14 cellular contexts compared by ENCODE assay signal in genomic region chr10:22346087-22346661, GRCh38. TPM values are rescaled to one million over a fixed set of nuclear protein-coding genes. Genes with fewer than 3 reads are reported as not detected.
DNase-seq lines count a peak whose midpoint lies in the region; ATAC-seq, FAIRE-seq and TF ChIP-seq lines count a peak whose summit lies in the region.
"Had no signal": no experiment of that assay in that cellular context is flagged by ENCODE, and none has a peak within 500 bp of the region (broad histone marks: within the 10 kb centered on the region; RNA-seq: fewer than 3 reads in every experiment).

No MANE protein-coding gene starts in this region.

- peak overlapping the region in 6 of 7 donors; percentile 7 to 84 (median 58) for H3K27ac Mint-ChIP-seq in CD4-positive, alpha-beta memory T cell
- no peak overlapping the region for H3K27ac Mint-ChIP-seq in chondrocyte (ENCODE audit: unreplicated experiment)
- H3K27ac Mint-ChIP-seq in naive thymus-derived CD8-positive, alpha-beta T cell: peak overlapping the region in 3 of 10 donors; percentile 72 to 92 (median 92)

- CTCF ChIA-PET in CD4-positive, alpha-beta memory T cell (lab: Charles Lee; ENCODE audit: partially characterized antibody): no interaction called here
- CTCF ChIA-PET in HEK293 (lab: Yijun Ruan, JAX): no interaction called here

- H3K27me3 ChIP-seq in CD4-positive, alpha-beta memory T cell (ENCODE audit: insufficient read depth, low read length): peaks cover 51% of the 10 kb centered on the region
- H3K27me3 ChIP-seq in effector memory CD4-positive, alpha-beta T cell (replicated peaks; ENCODE audit: control insufficient read depth, insufficient read depth, low read length, poor library complexity, severe bottlenecking): peaks cover 48% of the 10 kb centered on the region
- H3K27me3 ChIP-seq in pancreas: peaks cover 0 to 64% (median 38%) of the 10 kb centered on the region in 4 donors

- H3K36me3 Mint-ChIP-seq in CD4-positive, alpha-beta memory T cell: peaks cover 0 to 4% of the 10 kb centered on the region in 2 donors
- H3K36me3 Mint-ChIP-seq in chondrocyte (ENCODE audit: low read depth): peaks cover 5% of the 10 kb centered on the region
- peaks cover 5 to 20% (median 5%) of the 10 kb centered on the region in 3 donors for H3K36me3 Mint-ChIP-seq in naive thymus-derived CD8-positive, alpha-beta T cell

- peaks cover 0 to 27% (median 17%) of the 10 kb centered on the region in 8 donors for H3K9me3 Mint-ChIP-seq in CD4-positive, alpha-beta memory T cell
- peaks cover 3% of the 10 kb centered on the region for H3K9me3 Mint-ChIP-seq in chondrocyte (ENCODE audit: low read depth)
- peaks cover 0 to 39% (median 17%) of the 10 kb centered on the region in 9 donors for H3K9me3 Mint-ChIP-seq in naive thymus-derived CD8-positive, alpha-beta T cell

- H3K27ac ChIP-seq in CD4-positive, alpha-beta memory T cell (ENCODE audit: low read depth, low read length): no peak overlapping the region
- H3K27ac ChIP-seq in HEK293 (ENCODE audit: extremely low read depth, low read depth, low read length) (no peak overlapping the region), pancreas (no peak overlapping the region)
- H3K27ac ChIP-seq in effector memory CD4-positive, alpha-beta T cell (ENCODE audit: insufficient read depth, low read length, poor library complexity, severe bottlenecking): no peak overlapping the region
- H3K27ac ChIP-seq: cardiac muscle cell, WERI-Rb-1 had no signal

- H3K9me3 ChIP-seq in CD4-positive, alpha-beta memory T cell (ENCODE audit: control insufficient read depth in 1 of 2, low read length in 2 of 2): no peaks in the 10 kb centered on the region
- no peaks in the 10 kb centered on the region for H3K9me3 ChIP-seq in HEK293 (ENCODE audit: control insufficient read depth, insufficient read depth, low read depth, low read length)
- H3K9me3 ChIP-seq in effector memory CD4-positive, alpha-beta T cell (ENCODE audit: control insufficient read depth, low read length): no peaks in the 10 kb centered on the region
- H3K9me3 ChIP-seq in pancreas: no peaks in the 10 kb centered on the region

- no peak overlapping the region for H3K4me3 ChIP-seq in CD4-positive, alpha-beta memory T cell (ENCODE audit: low read length in 2 of 2)
- H3K4me3 ChIP-seq in HEK293 (ENCODE audit: low read depth, low read length) (no peak overlapping the region; the same call in 1 of the 2 replicates), pancreas (no peak overlapping the region)
- no peak overlapping the region for H3K4me3 ChIP-seq in effector memory CD4-positive, alpha-beta T cell (ENCODE audit: insufficient read depth, low read depth, low read length, poor library complexity, severe bottlenecking)

- DNase-seq in CD4-positive, alpha-beta memory T cell: no peak
- DNase-seq in chondrocyte (ENCODE audit: low spot score): no peak
- peak in 1 of 10 donors; percentile 16 for DNase-seq in naive thymus-derived CD8-positive, alpha-beta T cell
- no peak for DNase-seq in effector memory CD4-positive, alpha-beta T cell
- no peak for DNase-seq in MV-4-11 (lab: John Stamatoyannopoulos, UW)
- no peak for DNase-seq in pancreas
- DNase-seq in AG08395 (ENCODE audit: low spot score): no peak
- DNase-seq: small intestine, WERI-Rb-1 had no signal

- FAIRE-seq in pancreas (lab: Jason Lieb, UNC): no peak
- FAIRE-seq: endothelial cell of umbilical vein, small intestine had no signal

- intact Hi-C loops in CD4-positive, alpha-beta memory T cell (cut with micrococcal nuclease): no loop called here
- intact Hi-C loops in pancreas (cut with DNase I): no loop called here

- H3K36me3 ChIP-seq in CD4-positive, alpha-beta memory T cell (ENCODE audit: insufficient read depth, low read length): no peaks in the 10 kb centered on the region
- H3K36me3 ChIP-seq in HEK293 (ENCODE audit: control insufficient read depth in 2 of 2, insufficient read depth in 1 of 2, low read length in 2 of 2): no peaks in the 10 kb centered on the region
- H3K36me3 ChIP-seq in effector memory CD4-positive, alpha-beta T cell (ENCODE audit: control insufficient read depth, insufficient read depth, low read length): no peaks in the 10 kb centered on the region
- H3K36me3 ChIP-seq in pancreas: no peaks in the 10 kb centered on the region
- H3K36me3 ChIP-seq: cardiac muscle cell, WERI-Rb-1 had no signal

- ATAC-seq in naive thymus-derived CD8-positive, alpha-beta T cell: no peak
- no peak for ATAC-seq in pancreas
- ATAC-seq: left lobe of liver had no signal

- H3K4me3 Mint-ChIP-seq in CD4-positive, alpha-beta memory T cell: peak overlapping the region; percentile 20 to 70 (median 46)
- H3K4me3 Mint-ChIP-seq in chondrocyte (ENCODE audit: unreplicated experiment): peak overlapping the region; percentile 53
- H3K4me3 Mint-ChIP-seq in naive thymus-derived CD8-positive, alpha-beta T cell: peak overlapping the region in 8 of 10 donors; percentile 4 to 66 (median 40)

- H3K27me3 Mint-ChIP-seq in CD4-positive, alpha-beta memory T cell: peaks cover 37 to 45% of the 10 kb centered on the region in 2 donors
- peaks cover 48% of the 10 kb centered on the region for H3K27me3 Mint-ChIP-seq in chondrocyte (ENCODE audit: low read depth)
- peaks cover 28 to 65% (median 55%) of the 10 kb centered on the region in 5 donors for H3K27me3 Mint-ChIP-seq in naive thymus-derived CD8-positive, alpha-beta T cell

- peaks cover 4% of the 10 kb centered on the region for H3K4me1 ChIP-seq in CD4-positive, alpha-beta memory T cell (ENCODE audit: insufficient read depth, low read length)
- H3K4me1 ChIP-seq in HEK293 (ENCODE audit: control insufficient read depth, insufficient read depth, low read length): peaks cover 2% of the 10 kb centered on the region; the same call in 1 of the 2 replicates
- peaks cover 5% of the 10 kb centered on the region for H3K4me1 ChIP-seq in effector memory CD4-positive, alpha-beta T cell (ENCODE audit: control insufficient read depth, insufficient read depth, low read length, poor library complexity, severe bottlenecking)
- peaks cover 0 to 4% (median 0%) of the 10 kb centered on the region in 3 donors for H3K4me1 ChIP-seq in pancreas

- WGBS in pancreas, 2 donors: 40 to 43% methylated on average over 8 of the region's 8 CpGs

- POLR2A ChIA-PET in CD4-positive, alpha-beta memory T cell (lab: Charles Lee; ENCODE audit: partially characterized antibody): interaction anchor here (2.0 kb wide), 1 partner anchor 117 kb away, joined by 6 read pairs; no protein-coding TSS in a partner anchor
- POLR2A ChIA-PET in HEK293 (lab: Yijun Ruan, JAX): interaction anchor here (1.4 kb wide), 1 partner anchor 30 kb away, joined by 7 read pairs; the partner anchor contains the start of gene COMMD3
- POLR2A ChIA-PET in naive thymus-derived CD8-positive, alpha-beta T cell (lab: Charles Lee): interaction anchor here (1.3 kb wide), 1 partner anchor 90 kb away, joined by 3 read pairs; no protein-coding TSS in a partner anchor

- peaks cover 6 to 24% (median 14%) of the 10 kb centered on the region in 4 donors for H3K4me1 Mint-ChIP-seq in CD4-positive, alpha-beta memory T cell
- peaks cover 7% of the 10 kb centered on the region for H3K4me1 Mint-ChIP-seq in chondrocyte (ENCODE audit: low read depth)
- H3K4me1 Mint-ChIP-seq in naive thymus-derived CD8-positive, alpha-beta T cell: peaks cover 0 to 22% (median 3%) of the 10 kb centered on the region in 4 donors

- no peak for TF ChIP-seq CTCF in HEK293 (tag by site-specific recombination; IDR thresholded peaks at IDR 0.05)
- no peak for TF ChIP-seq CTCF in chondrocyte (IDR thresholded peaks at IDR 0.05)
- TF ChIP-seq CTCF in pancreas (IDR thresholded peaks at IDR 0.05): no peak

TF ChIP-seq in HEK293, 187 proteins besides CTCF, POLR2A, EP300 and RAD21 (continues in another document):
- peak; percentile 85 for TF ChIP-seq ZNF513 (tag by site-specific recombination; IDR thresholded peaks at IDR 0.05)
- TF ChIP-seq ZNF645 (tag by site-specific recombination; IDR thresholded peaks at IDR 0.05): no peak

RNA-seq across cellular contexts. Expression of gene SPAG6, which starts 0.9 kb away (rescaled TPM):
- not detected for total RNA-seq in CD4-positive, alpha-beta memory T cell
- polyA plus RNA-seq in CD4-positive, alpha-beta memory T cell: not detected
- total RNA-seq in chondrocyte (not detected in 3 replicates), pancreas (under 1 TPM in 5 of 6 donors, not detected in 1; 0.08 to 0.47 (median 0.34) TPM)
- total RNA-seq in naive thymus-derived CD8-positive, alpha-beta T cell: not detected
- polyA plus RNA-seq in naive thymus-derived CD8-positive, alpha-beta T cell: not detected
- 1 to 10 TPM in 1 of 2 donors, under 1 TPM in 1; 0.53 to 1.3 TPM for polyA plus RNA-seq in pancreas
- total RNA-seq: cardiac muscle cell, endothelial cell of umbilical vein, left lobe of liver, SK-MEL-5 had no signal
- polyA plus RNA-seq: cardiac muscle cell, endothelial cell of umbilical vein had no signal

RNA-seq across cellular contexts. Expression of gene BMI1, which starts 25.3 kb away (rescaled TPM):
- total RNA-seq in CD4-positive, alpha-beta memory T cell: 100 to 1,000 TPM in 1 of 2 experiments, 10 to 100 TPM in 1; 99.0 to 108 TPM
- polyA plus RNA-seq in CD4-positive, alpha-beta memory T cell: 10 to 100 TPM; 40.5 to 54.5 TPM
- 53.2 to 62.3 TPM (median 55.9 TPM) in 3 replicates for total RNA-seq in chondrocyte
- 10 to 100 TPM; 70.2 to 80.3 TPM for total RNA-seq in naive thymus-derived CD8-positive, alpha-beta T cell
- 10 to 100 TPM; 22.5 to 32.9 (median 25.7) TPM for polyA plus RNA-seq in naive thymus-derived CD8-positive, alpha-beta T cell
- 10 to 100 TPM; 15.8 to 33.9 (median 24.0) TPM for total RNA-seq in pancreas
- polyA plus RNA-seq in pancreas: 10 to 100 TPM; 10.6 to 25.1 TPM

RNA-seq across cellular contexts. Expression of gene COMMD3, which starts 30.0 kb away (rescaled TPM):
- 10 to 100 TPM; 67.9 to 68.5 TPM for total RNA-seq in CD4-positive, alpha-beta memory T cell
- 10 to 100 TPM; 71.1 to 88.1 TPM for polyA plus RNA-seq in CD4-positive, alpha-beta memory T cell
- total RNA-seq in chondrocyte: 51.4 to 68.9 TPM (median 55.8 TPM) in 3 replicates
- 10 to 100 TPM; 53.9 to 59.3 TPM for total RNA-seq in naive thymus-derived CD8-positive, alpha-beta T cell
- 10 to 100 TPM; 38.5 to 57.8 (median 48.4) TPM for polyA plus RNA-seq in naive thymus-derived CD8-positive, alpha-beta T cell
- 10 to 100 TPM; 27.9 to 43.0 (median 34.6) TPM for total RNA-seq in pancreas
- 10 to 100 TPM; 47.6 to 60.4 TPM for polyA plus RNA-seq in pancreas
